Comparison of ENCODE assay signal across 8 cellular contexts in genomic region chrY:26670360-26671077, GRCh38.
A peak's percentile ranks its signal among the peaks of the same experiment; 100 is the strongest.
DNase-seq lines count a peak whose midpoint lies in the region; ATAC-seq and TF ChIP-seq lines count a peak whose summit lies in the region.
"Not testable (repeated sequence)": the region's sequence is repeated elsewhere in the genome, so short reads cannot be mapped to it uniquely, and the experiment has no call there.

No MANE protein-coding gene starts in this region.

- H3K23ac ChIP-seq in mesenchymal stem cell (ENCODE audit: low read length in 2 of 2), result not testable (repeated sequence)

- H3K4me3 ChIP-seq in AG10803 (ENCODE audit: low read length); epithelial cell of esophagus (ENCODE audit: low read length); mesenchymal stem cell (ENCODE audit: insufficient read depth in 1 of 2, low read depth in 1 of 2, low read length in 2 of 2): not testable (repeated sequence)

- H3K14ac ChIP-seq in mesenchymal stem cell (ENCODE audit: low read length in 2 of 2), result not testable (repeated sequence)

- not testable (repeated sequence) for H3K36me3 ChIP-seq in mesenchymal stem cell (ENCODE audit: control insufficient read depth in 1 of 2, insufficient read depth in 2 of 2, low read depth in 1 of 2, low read length in 2 of 2)

- H2BK15ac ChIP-seq in mesenchymal stem cell (ENCODE audit: low read depth, poor library complexity, severe bottlenecking), result not testable (repeated sequence)

- not testable (repeated sequence) for H4K8ac ChIP-seq in mesenchymal stem cell (ENCODE audit: low read length)

- H3K9ac ChIP-seq in mesenchymal stem cell (ENCODE audit: low read length), result not testable (repeated sequence)

- H2AFZ ChIP-seq in mesenchymal stem cell (ENCODE audit: low read depth, low read length), result not testable (repeated sequence)

- H3K18ac ChIP-seq in mesenchymal stem cell (ENCODE audit: low read depth in 1 of 2, low read length in 2 of 2), result not testable (repeated sequence)

- ATAC-seq in GM19397 (IDR thresholded peaks at IDR 0.05; ENCODE audit: unreplicated experiment) (peak; percentile 47), HG03439 (IDR thresholded peaks at IDR 0.05; ENCODE audit: unreplicated experiment) (peak; percentile 46)

- H3K27me3 ChIP-seq in mesenchymal stem cell (ENCODE audit: control insufficient read depth in 1 of 2, insufficient read depth in 1 of 2, low read length in 2 of 2), result not testable (repeated sequence)

- not testable (repeated sequence) for H2AK5ac ChIP-seq in mesenchymal stem cell (ENCODE audit: low read length, severe bottlenecking)

- H2BK5ac ChIP-seq in mesenchymal stem cell (ENCODE audit: low read depth, low read length, poor library complexity, severe bottlenecking), result not testable (repeated sequence)

- H3K9me3 ChIP-seq in mesenchymal stem cell (ENCODE audit: control insufficient read depth, low read length), result not testable (repeated sequence)

- not testable (repeated sequence) for H3K27ac ChIP-seq in mesenchymal stem cell (ENCODE audit: low read length, poor library complexity, severe bottlenecking)

- H3K4ac ChIP-seq in mesenchymal stem cell (ENCODE audit: low read depth in 1 of 2, low read length in 2 of 2), result not testable (repeated sequence)

- DNase-seq in AG10803 (ENCODE audit: low read depth) (peak; percentile 22), epithelial cell of esophagus (ENCODE audit: low read depth) (peak; percentile 14)
- peak; percentile 4 for DNase-seq in activated CD4-positive, alpha-beta T cell treated with anti-CD3 and anti-CD28 coated beads for 48 hours
- peak; percentile 18 for DNase-seq in activated naive CD4-positive, alpha-beta T cell treated with anti-CD3 and anti-CD28 coated beads, Interleukin-2, amount 50 U/mL, for 16 hours
- DNase-seq in mesenchymal stem cell, result not testable (repeated sequence)
- DNase-seq in stimulated activated CD8-positive, alpha-beta memory T cell treated with anti-CD3 and anti-CD28 coated beads, Interleukin-4, amount 100 ng/mL, for 48 hours, result peak; percentile 42

- TF ChIP-seq CTCF in AG10803 (conservative IDR thresholded peaks at IDR 0.05; ENCODE audit: low read length); epithelial cell of esophagus (IDR thresholded peaks at IDR 0.05; ENCODE audit: insufficient read depth, low read depth, low read length, missing control alignments): not testable (repeated sequence)

- H4K91ac ChIP-seq in mesenchymal stem cell (ENCODE audit: low read length), result peak overlapping the region; percentile 1

- not testable (repeated sequence) for H2BK120ac ChIP-seq in mesenchymal stem cell (ENCODE audit: low read depth, low read length)

- H3K4me2 ChIP-seq in mesenchymal stem cell (ENCODE audit: low read length, poor library complexity, severe bottlenecking), result not testable (repeated sequence)

- H3K79me1 ChIP-seq in mesenchymal stem cell (replicated peaks; ENCODE audit: low read length, poor library complexity, severe bottlenecking), result not testable (repeated sequence)

- H3K4me1 ChIP-seq in mesenchymal stem cell (ENCODE audit: control insufficient read depth, insufficient read depth, low read depth, low read length), result not testable (repeated sequence)

- not testable (repeated sequence) for H2BK12ac ChIP-seq in mesenchymal stem cell (ENCODE audit: low read length in 2 of 2)

- 75% methylated on average over 19 of the region's 19 CpGs for WGBS in mesenchymal stem cell
